9 cellular contexts compared by ENCODE assay signal in genomic region chr22:42680648-42681047, GRCh38. TPM values are rescaled to one million over a fixed set of nuclear protein-coding genes. Genes with fewer than 3 reads are reported as not detected.
DNase-seq lines count a peak whose midpoint lies in the region; ATAC-seq and TF ChIP-seq lines count a peak whose summit lies in the region.
"Had no signal": no experiment of that assay in that cellular context is flagged by ENCODE, and none has a peak within 500 bp of the region (broad histone marks: within the 10 kb centered on the region; RNA-seq: fewer than 3 reads in every experiment).

No MANE protein-coding gene starts in this region.

- no peak for TF ChIP-seq POLR2A in prostate gland (IDR thresholded peaks at IDR 0.05)

- TF ChIP-seq CTCF in heart right ventricle (IDR thresholded peaks at IDR 0.05) (no peak), activated B cell treated with CpG ODN at 0.5 μM for 24 hours (IDR thresholded peaks at IDR 0.05) (no peak), upper lobe of right lung (IDR thresholded peaks at IDR 0.05) (no peak), prostate gland (IDR thresholded peaks at IDR 0.05) (no peak)

- H3K36me3 Mint-ChIP-seq in activated B cell treated with CpG ODN at 0.5 μM for 24 hours (ENCODE audit: low read depth) (no peaks in the 10 kb centered on the region), T-helper 17 cell (ENCODE audit: low read depth) (no peaks in the 10 kb centered on the region)

- H3K27ac Mint-ChIP-seq in activated B cell treated with CpG ODN at 0.5 μM for 24 hours (peak overlapping the region; percentile 30), T-helper 17 cell (no peak overlapping the region)
- H3K27ac Mint-ChIP-seq: activated CD8-positive, alpha-beta T cell treated with anti-CD3 and anti-CD28 coated beads, Interleukin-2, amount 10 ng/mL, durations not matched to agents 7 days and 5 days had no signal

- peaks cover 12% of the 10 kb centered on the region for H3K9me3 Mint-ChIP-seq in activated B cell treated with CpG ODN at 0.5 μM for 24 hours

- H3K4me3 Mint-ChIP-seq in activated B cell treated with CpG ODN at 0.5 μM for 24 hours (no peak overlapping the region), T-helper 17 cell (no peak overlapping the region)
- H3K4me3 Mint-ChIP-seq: activated CD8-positive, alpha-beta T cell treated with anti-CD3 and anti-CD28 coated beads, Interleukin-2, amount 10 ng/mL, durations not matched to agents 7 days and 5 days had no signal

- H3K4me1 Mint-ChIP-seq in activated B cell treated with CpG ODN at 0.5 μM for 24 hours = no peaks in the 10 kb centered on the region
- H3K4me1 Mint-ChIP-seq in T-helper 17 cell = no peaks in the 10 kb centered on the region

- DNase-seq in heart right ventricle = no peak
- no peak for DNase-seq in left ventricle myocardium superior
- no peak for DNase-seq in activated B cell treated with CpG ODN at 0.5 μM for 24 hours
- peak; percentile 96 for DNase-seq in iris pigment epithelial cell (ENCODE audit: low read depth)
- DNase-seq in upper lobe of right lung = no peak
- no peak for DNase-seq in T-helper 17 cell
- DNase-seq in prostate gland (ENCODE audit: low spot score) = no peak
- DNase-seq: activated CD8-positive, alpha-beta T cell treated with anti-CD3 and anti-CD28 coated beads, Interleukin-2, amount 10 ng/mL, durations not matched to agents 7 days and 5 days had no signal

- H3K9me3 ChIP-seq in heart right ventricle (peaks cover 0 to 7% (median 0%) of the 10 kb centered on the region in 11 donors), upper lobe of right lung (no peaks in the 10 kb centered on the region), T-helper 17 cell (ENCODE audit: control insufficient read depth, low read length, poor library complexity, severe bottlenecking) (no peaks in the 10 kb centered on the region), prostate gland (no peaks in the 10 kb centered on the region)

- intact Hi-C loops in heart right ventricle (cut with DNase I) (loop anchor here in 3 of 10 donors (5.0 kb wide), 2 partner anchors 37 to 42 kb away; partner anchors contain the start of gene A4GALT (in 1 of the 3)), left ventricle myocardium superior (cut with micrococcal nuclease) (no loop called here), activated B cell treated with CpG ODN at 0.5 μM for 24 hours (cut with micrococcal nuclease) (no loop called here), upper lobe of right lung (cut with DNase I) (no loop called here), prostate gland (cut with DNase I) (no loop called here)

- H3K27ac ChIP-seq in heart right ventricle (peak overlapping the region in 6 of 10 donors; percentile 15 to 92 (median 52)), upper lobe of right lung (no peak overlapping the region), prostate gland (no peak overlapping the region)

- H3K27me3 ChIP-seq in heart right ventricle (no peaks in the 10 kb centered on the region), upper lobe of right lung (no peaks in the 10 kb centered on the region), prostate gland (replicated peaks; ENCODE audit: insufficient read depth) (no peaks in the 10 kb centered on the region)

- H3K36me3 ChIP-seq in heart right ventricle = no peaks in the 10 kb centered on the region
- H3K36me3 ChIP-seq in upper lobe of right lung = no peaks in the 10 kb centered on the region
- H3K36me3 ChIP-seq in prostate gland = no peaks in the 10 kb centered on the region

- H3K4me1 ChIP-seq in heart right ventricle (peaks cover 47 to 98% (median 91%) of the 10 kb centered on the region in 9 donors), upper lobe of right lung (peaks cover 46% of the 10 kb centered on the region), prostate gland (replicated peaks) (peaks cover 11% of the 10 kb centered on the region)

- no peak overlapping the region for H3K4me3 ChIP-seq in heart right ventricle
- no peak overlapping the region for H3K4me3 ChIP-seq in upper lobe of right lung
- no peak overlapping the region for H3K4me3 ChIP-seq in prostate gland

- H3K27me3 Mint-ChIP-seq in activated B cell treated with CpG ODN at 0.5 μM for 24 hours (no peaks in the 10 kb centered on the region), T-helper 17 cell (peaks cover 16% of the 10 kb centered on the region)

- POLR2A ChIA-PET in activated B cell treated with CpG ODN at 0.5 μM for 24 hours (lab: Charles Lee) = interaction anchor here (0.7 kb wide), 1 partner anchor 36 kb away, joined by 8 read pairs; no protein-coding TSS in a partner anchor

- 68 to 70% methylated on average over 8 of the region's 8 CpGs for WGBS in heart right ventricle, 2 donors
- WGBS in prostate gland = 84% methylated on average over 8 of the region's 8 CpGs

- CTCF ChIA-PET in activated B cell treated with CpG ODN at 0.5 μM for 24 hours (lab: Charles Lee) = no interaction called here

- ATAC-seq in heart right ventricle (peak in 3 of 8 donors; percentile 10 to 78 (median 40)), left ventricle myocardium superior (no peak), activated B cell treated with CpG ODN at 0.5 μM for 24 hours (ENCODE audit: low read depth) (no peak), upper lobe of right lung (peak; percentile 79), T-helper 17 cell (no peak), HG02571 (IDR thresholded peaks at IDR 0.05; ENCODE audit: unreplicated experiment) (no peak)
- ATAC-seq: activated CD8-positive, alpha-beta T cell treated with anti-CD3 and anti-CD28 coated beads, Interleukin-2, amount 10 ng/mL, durations not matched to agents 7 days and 5 days had no signal

RNA-seq across cellular contexts. Expression of gene CYB5R3, which starts 31.5 kb away (rescaled TPM):
- total RNA-seq in heart right ventricle (100 to 1,000 TPM; 261 to 633 (median 312) TPM), left ventricle myocardium superior (283 TPM), activated B cell treated with CpG ODN at 0.5 μM for 24 hours (78.2 and 91.7 TPM in 2 replicates), upper lobe of right lung (251 TPM), T-helper 17 cell (10 to 100 TPM; 44.8 to 80.7 TPM), prostate gland (100 to 1,000 TPM; 125 to 455 TPM)
- 100 to 1,000 TPM in 1 of 2 donors, 10 to 100 TPM in 1; 91.9 to 303 TPM for polyA plus RNA-seq in heart right ventricle

RNA-seq across cellular contexts. Expression of gene A4GALT, which starts 40.0 kb away (rescaled TPM):
- total RNA-seq in heart right ventricle (100 to 1,000 TPM in 2 of 10 donors, 10 to 100 TPM in 8; 61.4 to 123 (median 80.6) TPM), left ventricle myocardium superior (81.7 TPM), activated B cell treated with CpG ODN at 0.5 μM for 24 hours (16.9 and 18.4 TPM in 2 replicates), upper lobe of right lung (25.7 TPM), T-helper 17 cell (not detected), prostate gland (10 to 100 TPM; 34.7 to 40.0 TPM)
- polyA plus RNA-seq in heart right ventricle = 100 to 1,000 TPM in 1 of 2 donors, 10 to 100 TPM in 1; 95.0 to 167 TPM

RNA-seq across cellular contexts. Expression of gene ATP5MGL, which starts 40.2 kb away (rescaled TPM):
- total RNA-seq in heart right ventricle (1 to 10 TPM in 1 of 10 donors, under 1 TPM in 9; 0.32 to 1.2 (median 0.50) TPM), left ventricle myocardium superior (0.55 TPM), activated B cell treated with CpG ODN at 0.5 μM for 24 hours (2.1 and 3.4 TPM in 2 replicates), upper lobe of right lung (1.0 TPM), T-helper 17 cell (1 to 10 TPM; 3.9 to 4.5 TPM), prostate gland (not detected)
- not detected for polyA plus RNA-seq in heart right ventricle

Comparison
In these comparisons a context has a peak if more than half of its experiments do, and no peak if none do; other contexts are left out.
1. H3K27ac ChIP-seq: peak in heart right ventricle (6 of 10); none in upper lobe of right lung (single experiment) and prostate gland (0 of 2).
2. RNA of gene A4GALT, which starts 40.0 kb away (total RNA-seq): 61.4 to 123 TPM in heart right ventricle, 81.7 TPM in left ventricle myocardium superior (single experiment), 34.7 to 40.0 TPM in prostate gland, 25.7 TPM in upper lobe of right lung (single experiment) and 16.9 to 18.4 TPM in activated B cell treated with CpG ODN at 0.5 μM for 24 hours; not detected in T-helper 17 cell; every median in the first group is over 10 times any median in the second.